Comparison of ENCODE assay signal across 13 cellular contexts in the genomic region with DNA sequence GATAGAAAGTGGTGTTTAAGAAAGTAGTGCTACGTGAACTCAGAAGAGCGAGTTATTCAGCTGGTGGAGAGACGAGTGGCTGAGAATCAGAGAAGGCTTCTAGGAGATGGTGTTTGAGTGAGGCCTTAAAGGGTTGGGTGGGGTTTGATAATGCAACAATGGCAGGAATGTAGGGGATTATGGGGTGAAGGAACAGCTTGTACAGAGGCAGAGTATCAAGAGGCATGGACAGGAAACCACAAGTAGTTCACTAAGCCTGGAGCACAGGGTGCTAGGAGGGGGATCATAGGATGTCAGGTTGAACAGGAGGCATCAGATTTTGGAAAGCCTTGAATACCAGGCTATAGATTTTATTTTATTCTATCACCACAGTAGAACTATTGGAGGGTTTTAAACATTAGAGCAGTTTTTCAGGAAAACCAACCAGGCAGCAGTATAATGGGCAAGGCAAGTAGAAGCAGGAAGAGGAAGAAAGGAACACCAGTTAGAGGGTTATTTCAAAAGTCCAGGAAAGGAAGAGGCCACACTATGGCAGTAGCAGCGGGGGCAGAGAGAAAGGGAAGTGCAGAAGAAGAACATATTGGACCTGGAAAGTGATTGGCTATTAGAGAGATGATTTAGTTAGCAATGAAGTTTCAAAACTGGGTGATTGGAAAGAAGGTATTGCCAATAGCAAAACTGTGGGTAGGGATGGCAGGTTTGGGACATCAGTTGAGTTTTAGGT.
DNase-seq lines count a peak whose midpoint lies in the region; ATAC-seq and TF ChIP-seq lines count a peak whose summit lies in the region.
"Had no signal": no experiment of that assay in that cellular context is flagged by ENCODE, and none has a peak within 500 bp of the region (broad histone marks: within the 10 kb centered on the region; RNA-seq: fewer than 3 reads in every experiment).

No MANE protein-coding gene starts in this region.

- no peaks in the 10 kb centered on the region for H3K27me3 Mint-ChIP-seq in activated CD8-positive, alpha-beta T cell treated with anti-CD3 and anti-CD28 coated beads for 36 hours
- H3K27me3 Mint-ChIP-seq in activated CD8-positive, alpha-beta T cell treated with anti-CD3 and anti-CD28 coated beads, Interleukin-2, amount 10 ng/mL, durations not matched to agents 7 days and 5 days (ENCODE audit: low read depth), result no peaks in the 10 kb centered on the region

- peak overlapping the region; percentile 74 for H3K27ac Mint-ChIP-seq in activated CD8-positive, alpha-beta T cell treated with anti-CD3 and anti-CD28 coated beads for 36 hours
- H3K27ac Mint-ChIP-seq in activated CD8-positive, alpha-beta T cell treated with anti-CD3 and anti-CD28 coated beads, Interleukin-2, amount 10 ng/mL, durations not matched to agents 7 days and 5 days, result no peak overlapping the region

- ATAC-seq in activated CD8-positive, alpha-beta T cell treated with anti-CD3 and anti-CD28 coated beads for 36 hours, result no peak
- ATAC-seq in activated CD8-positive, alpha-beta T cell treated with anti-CD3 and anti-CD28 coated beads, Interleukin-2, amount 10 ng/mL, durations not matched to agents 7 days and 5 days, result no peak
- ATAC-seq: left colon had no signal

- intact Hi-C loops in activated CD8-positive, alpha-beta T cell treated with anti-CD3 and anti-CD28 coated beads for 36 hours (cut with micrococcal nuclease), result no loop called here

- no peak for TF ChIP-seq CTCF in activated CD8-positive, alpha-beta T cell treated with anti-CD3 and anti-CD28 coated beads for 36 hours (IDR thresholded peaks at IDR 0.05)
- TF ChIP-seq CTCF in NB4 (IDR thresholded peaks at IDR 0.05; ENCODE audit: low read depth, low read length) (no peak), choroid plexus epithelial cell (conservative IDR thresholded peaks at IDR 0.05; ENCODE audit: low read depth, low read length) (no peak), retinal pigment epithelial cell (conservative IDR thresholded peaks at IDR 0.05; ENCODE audit: low read depth, low read length) (no peak)

- CTCF ChIA-PET in activated CD8-positive, alpha-beta T cell treated with anti-CD3 and anti-CD28 coated beads for 36 hours (lab: Charles Lee), result no interaction called here
- CTCF ChIA-PET in activated CD8-positive, alpha-beta T cell treated with anti-CD3 and anti-CD28 coated beads, Interleukin-2, amount 10 ng/mL, durations not matched to agents 7 days and 5 days (lab: Charles Lee), result no interaction called here

- TF ChIP-seq POLR2A in NB4 (IDR thresholded peaks at IDR 0.05; ENCODE audit: extremely low read depth, insufficient read length), result no peak

- H3K4me3 ChIP-seq in NB4 (ENCODE audit: low read depth, low read length) (no peak overlapping the region), choroid plexus epithelial cell (ENCODE audit: low read depth, low read length) (no peak overlapping the region), retinal pigment epithelial cell (ENCODE audit: low read length) (no peak overlapping the region)
- H3K4me3 ChIP-seq: heart left ventricle had no signal

- DNase-seq in activated CD8-positive, alpha-beta T cell treated with anti-CD3 and anti-CD28 coated beads for 36 hours, result no peak
- no peak for DNase-seq in activated CD8-positive, alpha-beta T cell treated with anti-CD3 and anti-CD28 coated beads, Interleukin-2, amount 10 ng/mL, durations not matched to agents 7 days and 5 days
- DNase-seq in NB4 (ENCODE audit: low read depth) (peak; percentile 40), choroid plexus epithelial cell (ENCODE audit: low read depth) (peak; percentile 28), retinal pigment epithelial cell (ENCODE audit: low read depth) (peak; percentile 44), OCI-M2 (lab: John Stamatoyannopoulos, UW; ENCODE audit: unreplicated experiment) (no peak), germinal center (ENCODE audit: low spot score) (no peak), mucosa of gallbladder (ENCODE audit: low spot score) (no peak)
- DNase-seq: ACHN, heart left ventricle, left colon, NCI-H82, WERI-Rb-1 had no signal

- H3K9me3 Mint-ChIP-seq in activated CD8-positive, alpha-beta T cell treated with anti-CD3 and anti-CD28 coated beads for 36 hours, result no peaks in the 10 kb centered on the region
- no peaks in the 10 kb centered on the region for H3K9me3 Mint-ChIP-seq in activated CD8-positive, alpha-beta T cell treated with anti-CD3 and anti-CD28 coated beads, Interleukin-2, amount 10 ng/mL, durations not matched to agents 7 days and 5 days (ENCODE audit: insufficient read depth)

- H3K4me1 Mint-ChIP-seq in activated CD8-positive, alpha-beta T cell treated with anti-CD3 and anti-CD28 coated beads for 36 hours (ENCODE audit: low read depth), result peaks cover 13% of the 10 kb centered on the region
- H3K4me1 Mint-ChIP-seq in activated CD8-positive, alpha-beta T cell treated with anti-CD3 and anti-CD28 coated beads, Interleukin-2, amount 10 ng/mL, durations not matched to agents 7 days and 5 days (ENCODE audit: low read depth), result peaks cover 3% of the 10 kb centered on the region

- POLR2A ChIA-PET in activated CD8-positive, alpha-beta T cell treated with anti-CD3 and anti-CD28 coated beads for 36 hours (lab: Charles Lee), result no interaction called here
- POLR2A ChIA-PET in activated CD8-positive, alpha-beta T cell treated with anti-CD3 and anti-CD28 coated beads, Interleukin-2, amount 10 ng/mL, durations not matched to agents 7 days and 5 days (lab: Charles Lee), result no interaction called here

- H3K36me3 Mint-ChIP-seq in activated CD8-positive, alpha-beta T cell treated with anti-CD3 and anti-CD28 coated beads for 36 hours (ENCODE audit: low read depth), result peaks cover 15% of the 10 kb centered on the region
- H3K36me3 Mint-ChIP-seq in activated CD8-positive, alpha-beta T cell treated with anti-CD3 and anti-CD28 coated beads, Interleukin-2, amount 10 ng/mL, durations not matched to agents 7 days and 5 days (ENCODE audit: low read depth), result peaks cover 41% of the 10 kb centered on the region

- no peak overlapping the region for H3K4me3 Mint-ChIP-seq in activated CD8-positive, alpha-beta T cell treated with anti-CD3 and anti-CD28 coated beads for 36 hours
- no peak overlapping the region for H3K4me3 Mint-ChIP-seq in activated CD8-positive, alpha-beta T cell treated with anti-CD3 and anti-CD28 coated beads, Interleukin-2, amount 10 ng/mL, durations not matched to agents 7 days and 5 days

Comparison
In these comparisons a context has a peak if more than half of its experiments do, and no peak if none do; other contexts are left out.
1. DNase-seq: peak in NB4 (single experiment), choroid plexus epithelial cell (single experiment) and retinal pigment epithelial cell (single experiment); none in activated CD8-positive, alpha-beta T cell treated with anti-CD3 and anti-CD28 coated beads for 36 hours (single experiment), activated CD8-positive, alpha-beta T cell treated with anti-CD3 and anti-CD28 coated beads, Interleukin-2, amount 10 ng/mL, durations not matched to agents 7 days and 5 days (single experiment), OCI-M2 (single experiment), germinal center (single experiment) and mucosa of gallbladder (single experiment).